ENCODE assay signal across 9 cellular contexts in genomic region chr13:32581177-32581786, GRCh38. TPM values are rescaled to one million over a fixed set of nuclear protein-coding genes. Genes with fewer than 3 reads are reported as not detected.
DNase-seq lines count a peak whose midpoint lies in the region; ATAC-seq and TF ChIP-seq lines count a peak whose summit lies in the region.
"Had no signal": no experiment of that assay in that cellular context is flagged by ENCODE, and none has a peak within 500 bp of the region (broad histone marks: within the 10 kb centered on the region; RNA-seq: fewer than 3 reads in every experiment).

No MANE protein-coding gene starts in this region.

- peaks cover 5% of the 10 kb centered on the region for H3K4me1 Mint-ChIP-seq in endothelial cell (ENCODE audit: unreplicated experiment)

- peaks cover 4% of the 10 kb centered on the region for H3K27me3 Mint-ChIP-seq in endothelial cell (ENCODE audit: unreplicated experiment)
- H3K27me3 Mint-ChIP-seq: activated B cell treated with CpG ODN at 0.5 μM for 24 hours had no signal

- DNase-seq in NCI-H2171 treated with DMSO at 0.1 percent for 48 hours (lab: John Stamatoyannopoulos, UW) (peak; percentile 12), NCI-H2171 (lab: John Stamatoyannopoulos, UW) (no peak), NCI-H69 (lab: John Stamatoyannopoulos, UW) (peak; percentile 45), endothelial cell (ENCODE audit: low spot score) (no peak), renal cortical epithelial cell (ENCODE audit: low read depth) (peak; percentile 36)
- DNase-seq in activated CD8-positive, alpha-beta memory T cell treated with anti-CD3 and anti-CD28 coated beads, Interleukin-2, amount 50 U/mL, for 4 hours = no peak
- DNase-seq: activated B cell treated with CpG ODN at 0.5 μM for 24 hours had no signal

- no peak for ATAC-seq in GM21390 (IDR thresholded peaks at IDR 0.05; ENCODE audit: unreplicated experiment)
- ATAC-seq in GM18505 (IDR thresholded peaks at IDR 0.05; ENCODE audit: unreplicated experiment) = no peak

- H3K9me3 Mint-ChIP-seq in endothelial cell (ENCODE audit: unreplicated experiment) = peaks cover 11% of the 10 kb centered on the region

- peaks cover 9% of the 10 kb centered on the region for H3K36me3 Mint-ChIP-seq in endothelial cell (ENCODE audit: low read depth, unreplicated experiment)

- no peak overlapping the region for H3K27ac Mint-ChIP-seq in endothelial cell (ENCODE audit: unreplicated experiment)
- H3K27ac Mint-ChIP-seq: activated B cell treated with CpG ODN at 0.5 μM for 24 hours had no signal

- H3K4me3 Mint-ChIP-seq in endothelial cell (ENCODE audit: unreplicated experiment) = no peak overlapping the region
- H3K4me3 Mint-ChIP-seq: activated B cell treated with CpG ODN at 0.5 μM for 24 hours had no signal

- TF ChIP-seq POLR2A in GM18505 (IDR thresholded peaks at IDR 0.05; ENCODE audit: borderline replicate concordance, extremely low read depth, insufficient read depth, insufficient read length) = no peak

- peak; percentile 61 for TF ChIP-seq CTCF in endothelial cell (IDR thresholded peaks at IDR 0.05; ENCODE audit: unreplicated experiment)

RNA-seq across cellular contexts. Expression of gene PDS5B, which starts 5.0 kb away (rescaled TPM):
- 72.3 TPM for total RNA-seq in endothelial cell (ENCODE audit: unreplicated experiment)
- 19.3 and 43.1 TPM in 2 replicates for total RNA-seq in renal cortical epithelial cell

RNA-seq across cellular contexts. Expression of gene N4BP2L2, which starts 42.7 kb away (rescaled TPM):
- 81.1 TPM for total RNA-seq in endothelial cell (ENCODE audit: unreplicated experiment)
- 98.5 and 204 TPM in 2 replicates for total RNA-seq in renal cortical epithelial cell

Comparison
In these comparisons a context has a peak if more than half of its experiments do, and no peak if none do; other contexts are left out.
1. DNase-seq: peak in NCI-H2171 treated with DMSO at 0.1 percent for 48 hours (single experiment), NCI-H69 (single experiment) and renal cortical epithelial cell (single experiment); none in NCI-H2171 (single experiment), endothelial cell (single experiment) and activated CD8-positive, alpha-beta memory T cell treated with anti-CD3 and anti-CD28 coated beads, Interleukin-2, amount 50 U/mL, for 4 hours (single experiment).